ENCODE assay signal across 27 cellular contexts in genomic region chr1:57440096-57440495, GRCh38. TPM values are rescaled to one million over a fixed set of nuclear protein-coding genes. Genes with fewer than 3 reads are reported as not detected.
A peak's percentile ranks its signal among the peaks of the same experiment; 100 is the strongest.
DNase-seq lines count a peak whose midpoint lies in the region; ATAC-seq, FAIRE-seq and TF ChIP-seq lines count a peak whose summit lies in the region.
"Had no signal": no experiment of that assay in that cellular context is flagged by ENCODE, and none has a peak within 500 bp of the region (broad histone marks: within the 10 kb centered on the region; RNA-seq: fewer than 3 reads in every experiment).

No MANE protein-coding gene starts in this region.

- H3K27me3 ChIP-seq in SK-N-SH (ENCODE audit: insufficient read depth) (no peaks in the 10 kb centered on the region), H1 (replicated peaks in 1 of 4; ENCODE audit: control insufficient read depth in 3 of 4, extremely low read depth in 1 of 4, insufficient read depth in 3 of 4, low read length in 3 of 4) (no peaks in the 10 kb centered on the region), neural progenitor cell (no peaks in the 10 kb centered on the region)
- H3K27me3 ChIP-seq: BE2C had no signal

- no peak overlapping the region for H2BK15ac ChIP-seq in H1 (ENCODE audit: low read length)

- H3F3A ChIP-seq in SK-N-SH (replicated peaks; ENCODE audit: insufficient read depth) = no peaks in the 10 kb centered on the region
- peaks cover 7% of the 10 kb centered on the region for H3F3A ChIP-seq in neural progenitor cell (ENCODE audit: low read depth)

- ATAC-seq in SK-N-SH treated with all-trans-retinoic acid at 6 μM for 48 hours = no peak
- ATAC-seq in HG02571 (IDR thresholded peaks at IDR 0.05; ENCODE audit: unreplicated experiment) = no peak
- ATAC-seq: GM12878, HepG2 had no signal

- H4K20me1 ChIP-seq in SK-N-SH (ENCODE audit: insufficient read depth) (no peaks in the 10 kb centered on the region), H1 (replicated peaks in 1 of 2; ENCODE audit: control insufficient read depth in 1 of 2, insufficient read depth in 2 of 2, low read length in 2 of 2) (no peaks in the 10 kb centered on the region), neural progenitor cell (ENCODE audit: low read depth) (no peaks in the 10 kb centered on the region)

- H3K18ac ChIP-seq in H1 (ENCODE audit: extremely low read depth, low read length) = no peak overlapping the region

- no peak overlapping the region for H3K23ac ChIP-seq in H1 (ENCODE audit: insufficient read length)

- H3K9ac ChIP-seq in SK-N-SH = no peak overlapping the region
- H3K9ac ChIP-seq in H1 (replicated peaks in 1 of 4; ENCODE audit: extremely low read depth in 1 of 4, low read depth in 3 of 4, low read length in 3 of 4) = no peak overlapping the region
- no peak overlapping the region for H3K9ac ChIP-seq in neural progenitor cell
- H3K9ac ChIP-seq: GM23248 had no signal

- H2AK5ac ChIP-seq in H1 (ENCODE audit: low read depth, low read length) = no peak overlapping the region

- H2BK20ac ChIP-seq in H1 (ENCODE audit: low read length) = 0 out of 2 replicates have a peak overlapping the region, but pooled peaks have one; percentile 34

- no peaks in the 10 kb centered on the region for H3K9me2 ChIP-seq in SK-N-SH

- H3K4me3 ChIP-seq in SK-N-SH (ENCODE audit: low read depth in 2 of 2, low read length in 1 of 2) (no peak overlapping the region), H1 (ENCODE audit: extremely low read depth in 1 of 4, insufficient read depth in 2 of 4, low read depth in 3 of 4, low read length in 4 of 4) (no peak overlapping the region), neural progenitor cell (no peak overlapping the region)
- H3K4me3 ChIP-seq: GM12878, GM23248 had no signal

- TF ChIP-seq EP300 in SK-N-SH (IDR thresholded peaks at IDR 0.05; ENCODE audit: borderline replicate concordance in 1 of 2, low read depth in 1 of 2, low read length in 1 of 2) (no peak), H1 (IDR thresholded peaks at IDR 0.05; ENCODE audit: borderline replicate concordance in 1 of 2, low read depth in 2 of 2, low read length in 2 of 2) (no peak)

- H3K56ac ChIP-seq in H1 (replicated peaks; ENCODE audit: insufficient read length, low read depth, low read length) = no peak overlapping the region

- no peaks in the 10 kb centered on the region for H3K9me3 ChIP-seq in SK-N-SH
- H3K9me3 ChIP-seq in H1 (ENCODE audit: insufficient read depth in 2 of 2, low read depth in 1 of 2, low read length in 1 of 2) = no peaks in the 10 kb centered on the region
- H3K9me3 ChIP-seq in neural progenitor cell (ENCODE audit: low read depth) = no peaks in the 10 kb centered on the region
- H3K9me3 ChIP-seq: BE2C had no signal

- no peak overlapping the region for H4K8ac ChIP-seq in H1 (ENCODE audit: extremely low read depth, insufficient read depth, low read length)

- no peak for TF ChIP-seq CTCF in SK-N-SH (IDR thresholded peaks at IDR 0.05)
- TF ChIP-seq CTCF in H1 (IDR thresholded peaks at IDR 0.05; ENCODE audit: control extremely low read depth in 1 of 3, insufficient read depth in 1 of 3, low read depth in 1 of 3, low read length in 3 of 3) = no peak
- no peak for TF ChIP-seq CTCF in neural progenitor cell (IDR thresholded peaks at IDR 0.05)

- no peaks in the 10 kb centered on the region for H3K9me3 Mint-ChIP-seq in neural progenitor cell
- H3K9me3 Mint-ChIP-seq: CD8-positive, alpha-beta memory T cell had no signal

- peaks cover 2% of the 10 kb centered on the region for H3K27me3 Mint-ChIP-seq in neural progenitor cell (ENCODE audit: insufficient read depth, low read depth)
- H3K27me3 Mint-ChIP-seq: CD4-positive, CD25-positive, alpha-beta regulatory T cell had no signal

- H3K79me2 ChIP-seq in SK-N-SH (ENCODE audit: insufficient read depth) (no peaks in the 10 kb centered on the region), H1 (ENCODE audit: control insufficient read depth in 1 of 2, insufficient read depth in 2 of 2, low read length in 2 of 2) (no peaks in the 10 kb centered on the region), neural progenitor cell (ENCODE audit: low read depth) (no peaks in the 10 kb centered on the region)

- no peak overlapping the region for H3K4me2 ChIP-seq in SK-N-SH
- H3K4me2 ChIP-seq in H1 (ENCODE audit: insufficient read depth in 1 of 2, low read depth in 2 of 2, low read length in 2 of 2) = no peak overlapping the region
- peak overlapping the region; percentile 42 for H3K4me2 ChIP-seq in neural progenitor cell

- H4K5ac ChIP-seq in H1 (ENCODE audit: insufficient read length, low read depth, low read length) = no peak overlapping the region

- H3K36me3 ChIP-seq in SK-N-SH (replicated peaks in 1 of 2; ENCODE audit: control insufficient read depth in 1 of 2, insufficient read depth in 2 of 2, low read length in 1 of 2) (no peaks in the 10 kb centered on the region), H1 (ENCODE audit: control insufficient read depth in 2 of 4, insufficient read depth in 4 of 4, low read length in 3 of 4) (no peaks in the 10 kb centered on the region), neural progenitor cell (no peaks in the 10 kb centered on the region)
- H3K36me3 ChIP-seq: BE2C had no signal

- H2BK120ac ChIP-seq in H1 (replicated peaks; ENCODE audit: low read depth, low read length) = no peak overlapping the region

- no peak overlapping the region for H2BK5ac ChIP-seq in H1 (ENCODE audit: low read depth, low read length)

- H3K27ac ChIP-seq in SK-N-SH (ENCODE audit: low read depth in 2 of 2, low read length in 1 of 2) (no peak overlapping the region), H1 (ENCODE audit: low read depth, low read length) (no peak overlapping the region), neural progenitor cell (no peak overlapping the region)
- H3K27ac ChIP-seq: GM23248 had no signal

- H2BK12ac ChIP-seq in H1 (ENCODE audit: low read depth, low read length) = no peak overlapping the region

- no peak for TF ChIP-seq POLR2A in H1 (IDR thresholded peaks at IDR 0.05; ENCODE audit: control extremely low read depth in 1 of 2, low read depth in 2 of 2, low read length in 2 of 2)

- H3K14ac ChIP-seq in H1 (ENCODE audit: insufficient read length) = no peak overlapping the region

- no peak for FAIRE-seq in H1 (lab: Jason Lieb, UNC)
- FAIRE-seq: GM12878, GM19239, H54, HepG2 had no signal

- no peaks in the 10 kb centered on the region; a peak in 1 of 4 replicates for H3K4me1 ChIP-seq in SK-N-SH (ENCODE audit: control insufficient read depth in 1 of 2, insufficient read depth in 2 of 2, low read depth in 1 of 2, low read length in 1 of 2)
- H3K4me1 ChIP-seq in H1 (replicated peaks in 1 of 4; ENCODE audit: control insufficient read depth in 3 of 4, insufficient read depth in 4 of 4, low read length in 3 of 4) = no peaks in the 10 kb centered on the region
- H3K4me1 ChIP-seq in neural progenitor cell = peaks cover 8% of the 10 kb centered on the region
- H3K4me1 ChIP-seq: BE2C had no signal

- TF ChIP-seq RAD21 in SK-N-SH (IDR thresholded peaks at IDR 0.05; ENCODE audit: low read length) = no peak
- TF ChIP-seq RAD21 in H1 (IDR thresholded peaks at IDR 0.05 in 1 of 2, conservative IDR thresholded peaks at IDR 0.05 in 1 of 2; ENCODE audit: low read depth in 2 of 2, low read length in 2 of 2) = no peak

- WGBS in SK-N-SH (ENCODE audit: low lambda C conversion rate) = 33% methylated on average over 1 of the region's 1 CpG
- WGBS in H1 (ENCODE audit: extremely low coverage in 1 of 2, insufficient coverage in 1 of 2, insufficient read length in 1 of 2, insufficient replicate concordance in 2 of 2, low coverage in 1 of 2, low lambda C conversion rate in 2 of 2, missing lambda C conversion rate in 1 of 2), 2 experiments = 90% methylated on average over 1 of the region's 1 CpG; no CpG with 5 or more reads in 1 of the 2 experiments

- H3K23me2 ChIP-seq in H1 (ENCODE audit: low read depth, low read length) = no peaks in the 10 kb centered on the region

- POLR2A ChIA-PET in SK-N-SH (lab: Yijun Ruan, JAX) (no interaction called here), H1 (lab: Charles Lee; ENCODE audit: partially characterized antibody) (no interaction called here)

- CTCF ChIA-PET in SK-N-SH (lab: Yijun Ruan, JAX) = interaction anchor here (0.9 kb wide), 1 partner anchor 8 kb away, joined by 3 read pairs; no protein-coding TSS in a partner anchor
- CTCF ChIA-PET in H1 (lab: Charles Lee; ENCODE audit: partially characterized antibody) = interaction anchor here (1.0 kb wide), 2 partner anchors 15 to 16 kb away, joined by 3 read pairs; partner anchors contain the start of gene DAB1

- H3K4me1 Mint-ChIP-seq in neural progenitor cell = peaks cover 6% of the 10 kb centered on the region
- H3K4me1 Mint-ChIP-seq: CD4-positive, CD25-positive, alpha-beta regulatory T cell; CD8-positive, alpha-beta memory T cell; IgD-negative memory B cell had no signal

- H4K91ac ChIP-seq in H1 (replicated peaks; ENCODE audit: insufficient read length, low read length) = no peak overlapping the region

- DNase-seq in SK-N-SH (peak; percentile 27), NCI-H524 treated with DMSO at 0.1 percent for 48 hours (lab: John Stamatoyannopoulos, UW) (peak; percentile 90), H1 (ENCODE audit: low read depth in 1 of 2, low spot score in 2 of 2) (no peak), neural progenitor cell (ENCODE audit: low spot score) (peak; percentile 68), glomerular visceral epithelial cell (ENCODE audit: extremely low spot score) (no peak), NCI-H226 (no peak)
- DNase-seq: ACHN; BE2C; C1 segment of cervical spinal cord; CD4-positive, CD25-positive, alpha-beta regulatory T cell; CD8-positive, alpha-beta memory T cell; COR-L47; DMS53; DND-41; EL; GM23248; HCEC 1CT; KBM-7 had no signal

- H3K36me3 Mint-ChIP-seq in neural progenitor cell = no peaks in the 10 kb centered on the region
- H3K36me3 Mint-ChIP-seq: CD4-positive, CD25-positive, alpha-beta regulatory T cell; CD8-positive, alpha-beta memory T cell; IgD-negative memory B cell had no signal

- no peak overlapping the region for H2AFZ ChIP-seq in SK-N-SH (ENCODE audit: low read depth)
- no peak overlapping the region for H2AFZ ChIP-seq in H1 (ENCODE audit: low read length)
- no peak overlapping the region for H2AFZ ChIP-seq in neural progenitor cell (replicated peaks)
- H2AFZ ChIP-seq: GM23248 had no signal

- no peaks in the 10 kb centered on the region for H3K79me1 ChIP-seq in H1 (ENCODE audit: low read depth, low read length)

- H3K27ac Mint-ChIP-seq in neural progenitor cell = no peak overlapping the region
- H3K27ac Mint-ChIP-seq: CD4-positive, CD25-positive, alpha-beta regulatory T cell; CD8-positive, alpha-beta memory T cell; IgD-negative memory B cell had no signal

- H3K4me3 Mint-ChIP-seq in neural progenitor cell = no peak overlapping the region
- H3K4me3 Mint-ChIP-seq: CD4-positive, CD25-positive, alpha-beta regulatory T cell; CD8-positive, alpha-beta memory T cell; IgD-negative memory B cell had no signal

- H3K4ac ChIP-seq in H1 (replicated peaks; ENCODE audit: insufficient read length, low read depth, low read length) = no peak overlapping the region

RNA-seq across cellular contexts. Expression of gene DAB1, which starts 16.2 kb away (rescaled TPM):
- 2.3 and 2.9 TPM in 2 replicates for polyA plus RNA-seq in SK-N-SH (2012; rRNA removed)
- 3.1 TPM in 2 replicates for polyA plus RNA-seq in SK-N-SH (2012; cell fraction: cytosol; rRNA removed)
- polyA plus RNA-seq in SK-N-SH (2012; cell fraction: nucleus; rRNA removed) = 2.2 and 3.0 TPM in 2 replicates
- total RNA-seq in H1 (2021; fragmentation: NEBNext Ultra II Directional; extraction: Animal tissue kit (Norgen Biotek cat#: 25700)) = 9.9 and 11.8 TPM in 2 replicates
- polyA plus RNA-seq in H1 (2011; rRNA removed) = 4.4 and 5.8 TPM in 2 replicates
- polyA plus RNA-seq in H1 (2011; cell fraction: cytosol; rRNA removed) = 3.8 TPM
- 8.2 TPM for polyA plus RNA-seq in H1 (2011; cell fraction: nucleus; rRNA removed)
- 3.9 to 5.7 TPM (median 4.8 TPM) in 4 replicates for polyA plus RNA-seq in H1 (2012, experiment 1 of 2)
- 2.2 TPM for polyA plus RNA-seq in H1 (2012, experiment 2 of 2)
- polyA plus RNA-seq in H1 (2013, experiment 1 of 2) = 8.7 TPM
- polyA plus RNA-seq in H1 (2013, experiment 2 of 2) = 9.0 TPM
- 6.2 and 6.4 TPM in 2 replicates for polyA minus RNA-seq in H1 (2011; rRNA and poly(A)+ RNA removed)
- 5.0 TPM for polyA minus RNA-seq in H1 (2011; cell fraction: cytosol; rRNA and poly(A)+ RNA removed)
- polyA minus RNA-seq in H1 (2011; cell fraction: nucleus; rRNA and poly(A)+ RNA removed) = 24.9 TPM
- total RNA-seq in neural progenitor cell (ENCODE audit: low replicate concordance) = 5.9 and 14.6 TPM in 2 replicates
- total RNA-seq: A172, G401 had no signal

Comparison
In these comparisons a context has a peak if more than half of its experiments do, and no peak if none do; other contexts are left out.
1. DNase-seq: peak in SK-N-SH (single experiment), NCI-H524 treated with DMSO at 0.1 percent for 48 hours (single experiment) and neural progenitor cell (single experiment); none in H1 (0 of 2), glomerular visceral epithelial cell (single experiment) and NCI-H226 (single experiment).